8 cellular contexts compared by ENCODE assay signal in the genomic region with DNA sequence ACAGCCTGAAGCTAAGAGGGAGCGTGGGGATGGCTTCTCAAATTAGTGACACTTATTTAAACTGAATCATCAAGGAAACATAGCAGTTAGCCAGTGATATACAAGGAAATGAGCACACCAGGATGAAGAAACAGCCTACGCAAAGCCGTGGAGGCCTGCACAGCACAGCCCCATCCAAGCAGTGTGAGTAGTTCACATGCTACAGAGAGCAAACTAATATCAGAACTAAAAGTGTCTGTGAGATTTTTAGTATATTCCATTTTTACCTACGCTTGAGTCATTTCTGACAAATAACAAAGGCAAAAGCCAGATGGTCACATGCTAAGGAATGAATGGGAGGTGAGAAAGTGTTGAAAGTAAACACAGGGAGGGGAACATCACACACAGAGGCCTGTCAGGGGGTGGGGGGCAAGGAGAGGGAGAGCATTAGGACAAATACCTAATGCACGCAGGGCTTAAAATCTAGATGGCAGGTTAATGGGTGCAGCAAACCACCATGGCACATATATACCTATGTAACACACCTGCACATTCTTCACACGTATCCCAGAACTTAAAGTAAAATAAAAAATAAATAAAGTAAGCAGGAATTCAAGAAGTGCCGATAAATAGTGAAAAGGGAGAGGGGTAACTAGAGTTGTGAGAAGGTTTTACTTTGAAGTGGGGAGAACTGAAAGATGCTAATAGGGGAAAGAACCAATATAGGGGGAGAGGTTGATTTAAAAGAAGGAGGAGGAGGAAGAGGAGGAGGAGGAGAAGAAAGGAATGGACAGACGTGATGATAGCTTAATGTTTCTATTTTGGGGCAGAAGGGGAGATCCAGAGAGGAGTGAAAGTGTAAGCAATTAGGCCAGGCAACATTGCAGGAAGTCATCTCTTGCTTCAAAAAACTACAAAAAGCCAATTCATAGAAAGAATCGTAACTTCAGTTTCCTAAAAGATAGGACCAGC.
DNase-seq lines count a peak whose midpoint lies in the region; ATAC-seq and TF ChIP-seq lines count a peak whose summit lies in the region.

No MANE protein-coding gene starts in this region.

- WGBS in smooth muscle cell (ENCODE audit: low lambda C conversion rate), result 72% methylated on average over 9 of the region's 9 CpGs

- no peak overlapping the region for H3K9ac ChIP-seq in smooth muscle cell (ENCODE audit: low read depth)

- H3K36me3 ChIP-seq in smooth muscle cell (ENCODE audit: low read depth), result no peaks in the 10 kb centered on the region

- no peaks in the 10 kb centered on the region for H3K9me3 Mint-ChIP-seq in WTC11

- H3K79me2 ChIP-seq in smooth muscle cell (ENCODE audit: low read depth), result no peaks in the 10 kb centered on the region

- H3K4me2 ChIP-seq in smooth muscle cell, result no peak overlapping the region

- POLR2A ChIA-PET in WTC11 (lab: Charles Lee), result no interaction called here

- ATAC-seq in GM18909 (IDR thresholded peaks at IDR 0.05; ENCODE audit: poor library complexity, unreplicated experiment) (peak; percentile 96), HG02884 (IDR thresholded peaks at IDR 0.05; ENCODE audit: unreplicated experiment) (peak; percentile 94), WTC11 (peak; percentile 46)

- H3K4me1 ChIP-seq in smooth muscle cell (ENCODE audit: low read depth), result no peaks in the 10 kb centered on the region

- H3K27ac ChIP-seq in smooth muscle cell (ENCODE audit: low read depth), result no peak overlapping the region

- no peak overlapping the region for H3K4me3 Mint-ChIP-seq in WTC11

- TF ChIP-seq CTCF in WTC11 (IDR thresholded peaks at IDR 0.05) (no peak), smooth muscle cell (IDR thresholded peaks at IDR 0.05; ENCODE audit: borderline replicate concordance, insufficient read depth, poor library complexity, severe bottlenecking) (no peak)

- CTCF ChIA-PET in WTC11 (lab: Charles Lee), result no interaction called here

- no peak overlapping the region for H3K27ac Mint-ChIP-seq in WTC11

- no peaks in the 10 kb centered on the region for H3K9me3 ChIP-seq in smooth muscle cell (replicated peaks; ENCODE audit: low read depth)

- DNase-seq in WTC11 (ENCODE audit: low spot score) (no peak), smooth muscle cell (lab: John Stamatoyannopoulos, UW; ENCODE audit: unreplicated experiment) (no peak), NCI-H82 (lab: John Stamatoyannopoulos, UW) (no peak), cerebellar cortex (ENCODE audit: low spot score) (no peak), iPS-NIHi11 (ENCODE audit: low spot score) (no peak), activated gamma-delta T cell treated with Interleukin-2 at 50 U/mL for 16 hours (no peak)

- no peaks in the 10 kb centered on the region for H3K27me3 ChIP-seq in smooth muscle cell (ENCODE audit: low read depth)

- peak overlapping the region; percentile 45 for H2AFZ ChIP-seq in smooth muscle cell (ENCODE audit: low read depth)

- no peaks in the 10 kb centered on the region for H4K20me1 ChIP-seq in smooth muscle cell (ENCODE audit: low read depth)

- no peaks in the 10 kb centered on the region for H3F3A ChIP-seq in smooth muscle cell (ENCODE audit: low read depth)

- no peaks in the 10 kb centered on the region for H3K27me3 Mint-ChIP-seq in WTC11 (ENCODE audit: low read depth)

- no peaks in the 10 kb centered on the region for H3K36me3 Mint-ChIP-seq in WTC11

- H3K4me1 Mint-ChIP-seq in WTC11, result peaks cover 8% of the 10 kb centered on the region

- H3K4me3 ChIP-seq in smooth muscle cell, result no peak overlapping the region

TF ChIP-seq in WTC11, 78 proteins besides CTCF, POLR2A, EP300 and RAD21 (continues in another document):
- no peak for TF ChIP-seq SP1 (CRISPR knock-in tag; conservative IDR thresholded peaks at IDR 0.05)
- TF ChIP-seq OVOL2 (CRISPR knock-in tag; IDR thresholded peaks at IDR 0.05; ENCODE audit: borderline replicate concordance), result no peak
- TF ChIP-seq, protein P1, sequence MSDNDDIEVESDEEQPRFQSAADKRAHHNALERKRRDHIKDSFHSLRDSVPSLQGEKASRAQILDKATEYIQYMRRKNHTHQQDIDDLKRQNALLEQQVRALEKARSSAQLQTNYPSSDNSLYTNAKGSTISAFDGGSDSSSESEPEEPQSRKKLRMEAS (CRISPR knock-in tag; IDR thresholded peaks at IDR 0.05), result no peak
- TF ChIP-seq ZBTB21 (CRISPR knock-in tag; IDR thresholded peaks at IDR 0.05; ENCODE audit: borderline replicate concordance), result no peak
- TF ChIP-seq, protein P2, sequence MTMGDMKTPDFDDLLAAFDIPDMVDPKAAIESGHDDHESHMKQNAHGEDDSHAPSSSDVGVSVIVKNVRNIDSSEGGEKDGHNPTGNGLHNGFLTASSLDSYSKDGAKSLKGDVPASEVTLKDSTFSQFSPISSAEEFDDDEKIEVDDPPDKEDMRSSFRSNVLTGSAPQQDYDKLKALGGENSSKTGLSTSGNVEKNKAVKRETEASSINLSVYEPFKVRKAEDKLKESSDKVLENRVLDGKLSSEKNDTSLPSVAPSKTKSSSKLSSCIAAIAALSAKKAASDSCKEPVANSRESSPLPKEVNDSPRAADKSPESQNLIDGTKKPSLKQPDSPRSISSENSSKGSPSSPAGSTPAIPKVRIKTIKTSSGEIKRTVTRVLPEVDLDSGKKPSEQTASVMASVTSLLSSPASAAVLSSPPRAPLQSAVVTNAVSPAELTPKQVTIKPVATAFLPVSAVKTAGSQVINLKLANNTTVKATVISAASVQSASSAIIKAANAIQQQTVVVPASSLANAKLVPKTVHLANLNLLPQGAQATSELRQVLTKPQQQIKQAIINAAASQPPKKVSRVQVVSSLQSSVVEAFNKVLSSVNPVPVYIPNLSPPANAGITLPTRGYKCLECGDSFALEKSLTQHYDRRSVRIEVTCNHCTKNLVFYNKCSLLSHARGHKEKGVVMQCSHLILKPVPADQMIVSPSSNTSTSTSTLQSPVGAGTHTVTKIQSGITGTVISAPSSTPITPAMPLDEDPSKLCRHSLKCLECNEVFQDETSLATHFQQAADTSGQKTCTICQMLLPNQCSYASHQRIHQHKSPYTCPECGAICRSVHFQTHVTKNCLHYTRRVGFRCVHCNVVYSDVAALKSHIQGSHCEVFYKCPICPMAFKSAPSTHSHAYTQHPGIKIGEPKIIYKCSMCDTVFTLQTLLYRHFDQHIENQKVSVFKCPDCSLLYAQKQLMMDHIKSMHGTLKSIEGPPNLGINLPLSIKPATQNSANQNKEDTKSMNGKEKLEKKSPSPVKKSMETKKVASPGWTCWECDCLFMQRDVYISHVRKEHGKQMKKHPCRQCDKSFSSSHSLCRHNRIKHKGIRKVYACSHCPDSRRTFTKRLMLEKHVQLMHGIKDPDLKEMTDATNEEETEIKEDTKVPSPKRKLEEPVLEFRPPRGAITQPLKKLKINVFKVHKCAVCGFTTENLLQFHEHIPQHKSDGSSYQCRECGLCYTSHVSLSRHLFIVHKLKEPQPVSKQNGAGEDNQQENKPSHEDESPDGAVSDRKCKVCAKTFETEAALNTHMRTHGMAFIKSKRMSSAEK (CRISPR knock-in tag; IDR thresholded peaks at IDR 0.05; ENCODE audit: borderline replicate concordance), result no peak
- no peak for TF ChIP-seq GABPB1 (CRISPR knock-in tag; IDR thresholded peaks at IDR 0.05)
- TF ChIP-seq FOXP1 (CRISPR knock-in tag; IDR thresholded peaks at IDR 0.05; ENCODE audit: borderline replicate concordance), result no peak
- TF ChIP-seq, protein P3, sequence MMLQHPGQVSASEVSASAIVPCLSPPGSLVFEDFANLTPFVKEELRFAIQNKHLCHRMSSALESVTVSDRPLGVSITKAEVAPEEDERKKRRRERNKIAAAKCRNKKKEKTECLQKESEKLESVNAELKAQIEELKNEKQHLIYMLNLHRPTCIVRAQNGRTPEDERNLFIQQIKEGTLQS (CRISPR knock-in tag; conservative IDR thresholded peaks at IDR 0.05), result no peak
- TF ChIP-seq ATF1 (CRISPR knock-in tag; IDR thresholded peaks at IDR 0.05), result no peak
- TF ChIP-seq, protein P4, sequence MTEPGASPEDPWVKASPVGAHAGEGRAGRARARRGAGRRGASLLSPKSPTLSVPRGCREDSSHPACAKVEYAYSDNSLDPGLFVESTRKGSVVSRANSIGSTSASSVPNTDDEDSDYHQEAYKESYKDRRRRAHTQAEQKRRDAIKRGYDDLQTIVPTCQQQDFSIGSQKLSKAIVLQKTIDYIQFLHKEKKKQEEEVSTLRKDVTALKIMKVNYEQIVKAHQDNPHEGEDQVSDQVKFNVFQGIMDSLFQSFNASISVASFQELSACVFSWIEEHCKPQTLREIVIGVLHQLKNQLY (CRISPR knock-in tag; IDR thresholded peaks at IDR 0.05), result no peak
- no peak for TF ChIP-seq MYBL2 (CRISPR knock-in tag; IDR thresholded peaks at IDR 0.05)
- no peak for TF ChIP-seq FOXJ3 (CRISPR knock-in tag; IDR thresholded peaks at IDR 0.05; ENCODE audit: borderline replicate concordance)
- TF ChIP-seq, protein P5, sequence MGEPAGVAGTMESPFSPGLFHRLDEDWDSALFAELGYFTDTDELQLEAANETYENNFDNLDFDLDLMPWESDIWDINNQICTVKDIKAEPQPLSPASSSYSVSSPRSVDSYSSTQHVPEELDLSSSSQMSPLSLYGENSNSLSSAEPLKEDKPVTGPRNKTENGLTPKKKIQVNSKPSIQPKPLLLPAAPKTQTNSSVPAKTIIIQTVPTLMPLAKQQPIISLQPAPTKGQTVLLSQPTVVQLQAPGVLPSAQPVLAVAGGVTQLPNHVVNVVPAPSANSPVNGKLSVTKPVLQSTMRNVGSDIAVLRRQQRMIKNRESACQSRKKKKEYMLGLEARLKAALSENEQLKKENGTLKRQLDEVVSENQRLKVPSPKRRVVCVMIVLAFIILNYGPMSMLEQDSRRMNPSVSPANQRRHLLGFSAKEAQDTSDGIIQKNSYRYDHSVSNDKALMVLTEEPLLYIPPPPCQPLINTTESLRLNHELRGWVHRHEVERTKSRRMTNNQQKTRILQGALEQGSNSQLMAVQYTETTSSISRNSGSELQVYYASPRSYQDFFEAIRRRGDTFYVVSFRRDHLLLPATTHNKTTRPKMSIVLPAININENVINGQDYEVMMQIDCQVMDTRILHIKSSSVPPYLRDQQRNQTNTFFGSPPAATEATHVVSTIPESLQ (CRISPR knock-in tag; IDR thresholded peaks at IDR 0.05), result no peak
- no peak for TF ChIP-seq GRHL2 (CRISPR knock-in tag; IDR thresholded peaks at IDR 0.05; ENCODE audit: insufficient replicate concordance, severe bottlenecking)
- TF ChIP-seq KAT7 (CRISPR knock-in tag; IDR thresholded peaks at IDR 0.05; ENCODE audit: borderline replicate concordance), result no peak
- TF ChIP-seq, protein P6, sequence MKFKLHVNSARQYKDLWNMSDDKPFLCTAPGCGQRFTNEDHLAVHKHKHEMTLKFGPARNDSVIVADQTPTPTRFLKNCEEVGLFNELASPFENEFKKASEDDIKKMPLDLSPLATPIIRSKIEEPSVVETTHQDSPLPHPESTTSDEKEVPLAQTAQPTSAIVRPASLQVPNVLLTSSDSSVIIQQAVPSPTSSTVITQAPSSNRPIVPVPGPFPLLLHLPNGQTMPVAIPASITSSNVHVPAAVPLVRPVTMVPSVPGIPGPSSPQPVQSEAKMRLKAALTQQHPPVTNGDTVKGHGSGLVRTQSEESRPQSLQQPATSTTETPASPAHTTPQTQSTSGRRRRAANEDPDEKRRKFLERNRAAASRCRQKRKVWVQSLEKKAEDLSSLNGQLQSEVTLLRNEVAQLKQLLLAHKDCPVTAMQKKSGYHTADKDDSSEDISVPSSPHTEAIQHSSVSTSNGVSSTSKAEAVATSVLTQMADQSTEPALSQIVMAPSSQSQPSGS (CRISPR knock-in tag; IDR thresholded peaks at IDR 0.05; ENCODE audit: borderline replicate concordance, low read depth), result no peak

Comparison
In these comparisons a context has a peak if more than half of its experiments do, and no peak if none do; other contexts are left out.
1. ATAC-seq: peak in every context shown above with its lines; median percentile 96 in GM18909; 94 in HG02884; 46 in WTC11.